19 cellular contexts compared by ENCODE assay signal in the genomic region with DNA sequence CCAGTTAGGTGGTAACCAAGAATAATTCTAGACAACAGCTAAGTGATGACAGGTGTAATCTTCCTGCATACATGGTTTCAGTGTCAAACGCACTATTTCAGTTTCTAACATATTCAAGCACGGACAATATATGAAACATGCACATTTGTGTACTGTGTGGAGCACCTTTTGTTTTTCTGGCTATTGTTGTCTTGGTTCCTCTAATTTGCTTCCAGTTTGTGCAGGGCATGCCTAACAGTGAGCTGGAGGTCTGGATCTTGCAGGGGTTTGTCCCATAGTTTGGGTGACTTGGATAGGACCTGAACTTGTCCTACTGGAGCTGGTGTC.
DNase-seq lines count a peak whose midpoint lies in the region; ATAC-seq and TF ChIP-seq lines count a peak whose summit lies in the region.
"Had no signal": no experiment of that assay in that cellular context is flagged by ENCODE, and none has a peak within 500 bp of the region (broad histone marks: within the 10 kb centered on the region; RNA-seq: fewer than 3 reads in every experiment).

No MANE protein-coding gene starts in this region.

- H3K27me3 ChIP-seq in HUES6 (ENCODE audit: control insufficient read depth, insufficient read depth, low read length): no peaks in the 10 kb centered on the region
- H3K27me3 ChIP-seq: BLaER1 treated with 17β-estradiol and CSF1 and Interleukin-3, amounts not matched to agents 10 nM and 100 nM; brain microvascular endothelial cell had no signal

- no peak overlapping the region for H3K27ac ChIP-seq in HUES6 (ENCODE audit: low read depth, low read length)
- H3K27ac ChIP-seq: BLaER1 treated with 17β-estradiol and CSF1 and Interleukin-3, amounts not matched to agents 10 nM and 100 nM; brain microvascular endothelial cell; heart left ventricle; HL-60 had no signal

- BruUV-seq in Calu3 (replicated peaks; lab: Mats Ljungman, UMichigan): no TSS peak

- no peak for DNase-seq in Calu3
- DNase-seq in midbrain (lab: John Stamatoyannopoulos, UW): no peak
- no peak for DNase-seq in T-helper 9 cell
- DNase-seq in iPS-NIHi7 (ENCODE audit: extremely low spot score): no peak
- no peak for DNase-seq in stimulated activated naive CD4-positive, alpha-beta T cell (lab: John Stamatoyannopoulos, UW)
- DNase-seq: activated CD4-positive, alpha-beta T cell treated with anti-CD3 and anti-CD28 coated beads for 48 hours; activated effector memory CD4-positive, alpha-beta T cell treated with Interleukin-2 at 50 U/mL for 16 hours; activated naive CD8-positive, alpha-beta T cell treated with anti-CD3 and anti-CD28 coated beads, Interleukin-2, amount 50 U/mL, for 24 hours; brain microvascular endothelial cell; heart left ventricle; immature natural killer cell; left ventricle myocardium superior; NCI-H187 treated with DMSO at 0.1 percent for 48 hours had no signal

- H3K4me3 ChIP-seq in HUES6 (ENCODE audit: low read depth, low read length): peak overlapping the region; percentile 59; the same call in 1 of the 2 replicates
- H3K4me3 ChIP-seq: BLaER1 treated with 17β-estradiol and CSF1 and Interleukin-3, amounts not matched to agents 10 nM and 100 nM; HAP-1; heart left ventricle had no signal

- no peaks in the 10 kb centered on the region for H3K36me3 Mint-ChIP-seq in Calu3 (ENCODE audit: insufficient read depth, unreplicated experiment)
- H3K36me3 Mint-ChIP-seq: immature natural killer cell had no signal

- H3K4me1 ChIP-seq in HUES6 (ENCODE audit: control insufficient read depth, insufficient read depth, low read length): no peaks in the 10 kb centered on the region; the same call in 1 of the 2 replicates
- H3K4me1 ChIP-seq: heart left ventricle had no signal

- TF ChIP-seq CTCF in Calu3 (IDR thresholded peaks at IDR 0.05; ENCODE audit: unreplicated experiment): no peak

- H3K9me3 Mint-ChIP-seq in Calu3 (ENCODE audit: low read depth, unreplicated experiment): peaks cover 2% of the 10 kb centered on the region

- no peaks in the 10 kb centered on the region for H3K36me3 ChIP-seq in HUES6 (ENCODE audit: control insufficient read depth, insufficient read depth, low read length)
- H3K36me3 ChIP-seq: BLaER1 treated with 17β-estradiol and CSF1 and Interleukin-3, amounts not matched to agents 10 nM and 100 nM; brain microvascular endothelial cell; HAP-1; heart left ventricle had no signal

- ATAC-seq in GM19395 (IDR thresholded peaks at IDR 0.05; ENCODE audit: unreplicated experiment): peak; percentile 82
- ATAC-seq in HG02798 (IDR thresholded peaks at IDR 0.05; ENCODE audit: poor library complexity, unreplicated experiment): peak; percentile 30
- ATAC-seq: activated naive CD8-positive, alpha-beta T cell treated with anti-CD3 and anti-CD28 coated beads, Interleukin-2, amount 50 U/mL, for 24 hours; heart left ventricle; left ventricle myocardium superior had no signal

- peak overlapping the region; percentile 61 for H3K4me3 Mint-ChIP-seq in Calu3 (ENCODE audit: low read depth, unreplicated experiment)
- H3K4me3 Mint-ChIP-seq: activated naive CD8-positive, alpha-beta T cell treated with anti-CD3 and anti-CD28 coated beads, Interleukin-2, amount 50 U/mL, for 24 hours; immature natural killer cell had no signal

- intact Hi-C loops in Calu3 (cut with micrococcal nuclease; ENCODE audit: unreplicated experiment): no loop called here

- H3K9me3 ChIP-seq in HUES6 (ENCODE audit: control insufficient read depth, insufficient read depth, low read depth, low read length): peaks cover 6% of the 10 kb centered on the region; the same call in 1 of the 2 replicates
- H3K9me3 ChIP-seq: BLaER1 treated with 17β-estradiol and CSF1 and Interleukin-3, amounts not matched to agents 10 nM and 100 nM; HAP-1; heart left ventricle had no signal

- no peak overlapping the region for H3K9ac ChIP-seq in HUES6 (ENCODE audit: low read length)
- H3K9ac ChIP-seq: BLaER1 treated with 17β-estradiol and CSF1 and Interleukin-3, amounts not matched to agents 10 nM and 100 nM had no signal

- no peaks in the 10 kb centered on the region for H3K4me1 Mint-ChIP-seq in Calu3 (ENCODE audit: low read depth, unreplicated experiment)
- H3K4me1 Mint-ChIP-seq: immature natural killer cell had no signal

- H3K27me3 Mint-ChIP-seq in Calu3 (ENCODE audit: unreplicated experiment): peaks cover 56% of the 10 kb centered on the region
- H3K27me3 Mint-ChIP-seq: activated naive CD8-positive, alpha-beta T cell treated with anti-CD3 and anti-CD28 coated beads, Interleukin-2, amount 50 U/mL, for 24 hours had no signal

- CTCF ChIA-PET in Calu3 (lab: Charles Lee): no interaction called here

- no peak overlapping the region for H3K27ac Mint-ChIP-seq in Calu3 (ENCODE audit: unreplicated experiment)
- H3K27ac Mint-ChIP-seq: activated naive CD8-positive, alpha-beta T cell treated with anti-CD3 and anti-CD28 coated beads, Interleukin-2, amount 50 U/mL, for 24 hours; immature natural killer cell had no signal
